ENCODE assay signal across 1 cellular context in genomic region chr11:47131136-47131535, GRCh38.
TF ChIP-seq lines count a peak whose summit lies in the region.

No MANE protein-coding gene starts in this region.

TF ChIP-seq in H1, 55 proteins besides CTCF, POLR2A, EP300 and RAD21:
- no peak for TF ChIP-seq ZNF274 (IDR thresholded peaks at IDR 0.05; ENCODE audit: borderline replicate concordance, extremely low read depth, low read length)
- TF ChIP-seq, protein P1, sequence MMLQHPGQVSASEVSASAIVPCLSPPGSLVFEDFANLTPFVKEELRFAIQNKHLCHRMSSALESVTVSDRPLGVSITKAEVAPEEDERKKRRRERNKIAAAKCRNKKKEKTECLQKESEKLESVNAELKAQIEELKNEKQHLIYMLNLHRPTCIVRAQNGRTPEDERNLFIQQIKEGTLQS (IDR thresholded peaks at IDR 0.05; ENCODE audit: insufficient read depth, low read depth, low read length) = no peak
- TF ChIP-seq SIRT6 (IDR thresholded peaks at IDR 0.05; ENCODE audit: low read length) = no peak
- no peak for TF ChIP-seq RXRA (IDR thresholded peaks at IDR 0.05; ENCODE audit: insufficient read depth, low read depth, low read length)
- TF ChIP-seq SIN3A (conservative IDR thresholded peaks at IDR 0.05 in 1 of 2, IDR thresholded peaks at IDR 0.05 in 1 of 2; ENCODE audit: low read depth in 1 of 2, low read length in 2 of 2) = no peak
- TF ChIP-seq BRCA1 (IDR thresholded peaks at IDR 0.05; ENCODE audit: low read depth, low read length) = no peak
- no peak for TF ChIP-seq KDM4A (IDR thresholded peaks at IDR 0.05; ENCODE audit: low read depth, low read length, severe bottlenecking)
- no peak for TF ChIP-seq CTBP2 (IDR thresholded peaks at IDR 0.05; ENCODE audit: borderline replicate concordance, insufficient read depth, insufficient read length, low read length)
